Comparison of ENCODE assay signal across 27 cellular contexts in genomic region chr19:16715613-16716012, GRCh38. TPM values are rescaled to one million over a fixed set of nuclear protein-coding genes. Genes with fewer than 3 reads are reported as not detected.
"Had no signal": no experiment of that assay in that cellular context is flagged by ENCODE, and none has a peak within 500 bp of the region (broad histone marks: within the 10 kb centered on the region; RNA-seq: fewer than 3 reads in every experiment).

No MANE protein-coding gene starts in this region.

- H3K4me2 ChIP-seq: KMS-11, SK-N-SH had no signal

- H3K27ac ChIP-seq: KMS-11, SJCRH30, WERI-Rb-1 had no signal

- ATAC-seq: Panc1 had no signal

- H3K9me3 Mint-ChIP-seq: activated CD4-positive, alpha-beta T cell treated with anti-CD3 and anti-CD28 coated beads, Interleukin-2, amount 10 ng/mL, durations not matched to agents 24 days and 14 days; activated naive CD4-positive, alpha-beta T cell treated with anti-CD3 and anti-CD28 coated beads, Interleukin-2, amount 50 U/mL, for 24 hours; central memory CD8-positive, alpha-beta T cell had no signal

- H3K4me1 Mint-ChIP-seq: activated CD4-positive, alpha-beta T cell treated with anti-CD3 and anti-CD28 coated beads, Interleukin-2, amount 10 ng/mL, durations not matched to agents 24 days and 14 days; activated naive CD4-positive, alpha-beta T cell treated with anti-CD3 and anti-CD28 coated beads, Interleukin-2, amount 50 U/mL, for 24 hours had no signal

- DNase-seq: activated CD4-positive, alpha-beta T cell treated with anti-CD3 and anti-CD28 coated beads for 1 hour; activated CD4-positive, alpha-beta T cell treated with anti-CD3 and anti-CD28 coated beads, Interleukin-2, amount 10 ng/mL, durations not matched to agents 24 days and 14 days; activated CD4-positive, alpha-beta T cell treated with anti-CD3 and anti-CD28 coated beads, Interleukin-2, amount 50 U/mL, for 48 hours; activated effector memory CD4-positive, alpha-beta T cell treated with Interleukin-2 at 50 U/mL for 16 hours; activated naive CD4-positive, alpha-beta T cell; NCI-H1105; NCI-H1436; NCI-H187; NCI-H2081; NCI-H510A treated with DMSO at 0.1 percent for 48 hours; NCI-H69; NK-92 treated with Interleukin-12 subunit alpha and Interleukin-12 subunit beta, amount 100 ng/mL, for 24 hours; OCI-M1; Right ventricle myocardium superior; RPMI8226; SJCRH30; SK-N-SH; T-helper 1 cell; WERI-Rb-1 had no signal

- H3K27ac Mint-ChIP-seq: activated CD4-positive, alpha-beta T cell treated with anti-CD3 and anti-CD28 coated beads, Interleukin-2, amount 10 ng/mL, durations not matched to agents 24 days and 14 days had no signal

- H3K36me3 ChIP-seq: SJCRH30, WERI-Rb-1 had no signal

- H3K4me3 Mint-ChIP-seq: activated CD4-positive, alpha-beta T cell treated with anti-CD3 and anti-CD28 coated beads, Interleukin-2, amount 10 ng/mL, durations not matched to agents 24 days and 14 days; activated naive CD4-positive, alpha-beta T cell treated with anti-CD3 and anti-CD28 coated beads, Interleukin-2, amount 50 U/mL, for 24 hours; brain; central memory CD8-positive, alpha-beta T cell had no signal

- H3K36me3 Mint-ChIP-seq: activated naive CD4-positive, alpha-beta T cell treated with anti-CD3 and anti-CD28 coated beads, Interleukin-2, amount 50 U/mL, for 24 hours; brain had no signal

- H3K9me3 ChIP-seq: SJCRH30, SK-N-SH had no signal

- H3K9ac ChIP-seq: KMS-11, SK-N-SH had no signal

- H3K27me3 ChIP-seq: SJCRH30 had no signal

- H3K4me3 ChIP-seq: SJCRH30 had no signal

RNA-seq across cellular contexts. Expression of gene NWD1, which starts 4.0 kb away (rescaled TPM):
- total RNA-seq: activated CD4-positive, alpha-beta T cell treated with anti-CD3 and anti-CD28 coated beads, Interleukin-2, amount 10 ng/mL, durations not matched to agents 24 days and 14 days; activated CD8-positive, alpha-beta memory T cell treated with anti-CD3 and anti-CD28 coated beads for 36 hours; astrocyte; Right ventricle myocardium superior; SJCRH30; T-helper 2 cell treated with Interferon-gamma antibody and Interleukin-4, amounts not matched to agents 100 ng/mL and 5 ng/mL, for 36 hours had no signal
- polyA plus RNA-seq: SK-N-SH had no signal
